ENCODE assay signal across 14 cellular contexts in the genomic region with DNA sequence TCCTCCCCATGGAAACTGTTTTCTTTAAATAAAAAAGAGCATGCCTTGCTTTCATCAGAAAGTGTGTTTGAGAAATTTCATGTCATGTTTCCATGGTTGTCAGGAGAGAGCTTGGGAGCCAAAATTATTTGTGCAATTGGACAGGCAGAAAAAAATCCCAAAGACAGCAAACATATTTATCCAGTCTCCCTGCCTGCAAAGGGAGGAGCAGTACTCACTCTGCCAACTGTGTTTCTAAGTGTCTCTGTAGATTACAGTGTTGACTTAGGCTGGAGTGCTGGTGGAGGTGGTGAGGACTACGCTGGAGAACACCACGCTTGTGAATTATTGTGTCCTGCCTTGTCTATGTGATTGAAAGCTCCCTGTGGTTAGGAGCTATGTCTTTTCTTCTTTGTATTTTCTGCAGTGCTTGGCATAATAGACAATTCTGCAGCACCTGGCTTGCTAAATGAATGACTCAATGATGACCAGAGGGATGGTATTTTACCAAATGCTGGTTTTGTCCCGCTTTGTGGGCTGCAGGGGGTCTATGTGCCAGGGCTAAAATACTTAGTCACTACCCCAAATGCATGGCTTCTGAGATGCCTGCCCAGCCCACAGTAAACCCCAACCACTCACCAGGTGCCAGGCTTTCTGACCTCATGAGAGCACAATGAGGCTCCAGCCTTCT. TPM values are rescaled to one million over a fixed set of nuclear protein-coding genes. Genes with fewer than 3 reads are reported as not detected.
DNase-seq lines count a peak whose midpoint lies in the region; ATAC-seq, FAIRE-seq and TF ChIP-seq lines count a peak whose summit lies in the region.
"Had no signal": no experiment of that assay in that cellular context is flagged by ENCODE, and none has a peak within 500 bp of the region (broad histone marks: within the 10 kb centered on the region; RNA-seq: fewer than 3 reads in every experiment).

No MANE protein-coding gene starts in this region.

- no peak for FAIRE-seq in astrocyte (lab: Jason Lieb, UNC)
- FAIRE-seq: GM12891 had no signal

- no peaks in the 10 kb centered on the region for H3K36me3 ChIP-seq in astrocyte (ENCODE audit: insufficient read depth, low read length)
- no peaks in the 10 kb centered on the region for H3K36me3 ChIP-seq in smooth muscle cell (ENCODE audit: low read depth)
- H3K36me3 ChIP-seq: ovary had no signal

- H3K9me3 ChIP-seq in astrocyte (ENCODE audit: insufficient read depth, low read depth, low read length) (no peaks in the 10 kb centered on the region), right cardiac atrium (ENCODE audit: control insufficient read depth, low read length) (no peaks in the 10 kb centered on the region), smooth muscle cell (replicated peaks; ENCODE audit: low read depth) (no peaks in the 10 kb centered on the region)
- H3K9me3 ChIP-seq: ovary had no signal

- H3K27ac ChIP-seq in astrocyte (ENCODE audit: low read depth, low read length) (no peak overlapping the region), right cardiac atrium (ENCODE audit: low read length) (no peak overlapping the region), skin epidermis (peak overlapping the region in 15 of 21 experiments; percentile 11 to 77 (median 57)), smooth muscle cell (ENCODE audit: low read depth) (no peak overlapping the region)
- H3K27ac ChIP-seq: PC-9 had no signal

- TF ChIP-seq CTCF in astrocyte (IDR thresholded peaks at IDR 0.05; ENCODE audit: insufficient read depth, low read depth, low read length) = no peak
- TF ChIP-seq CTCF in smooth muscle cell (IDR thresholded peaks at IDR 0.05; ENCODE audit: borderline replicate concordance, insufficient read depth, poor library complexity, severe bottlenecking) = no peak

- no peak overlapping the region for H3K9ac ChIP-seq in astrocyte (ENCODE audit: low read length)
- no peak overlapping the region for H3K9ac ChIP-seq in smooth muscle cell (ENCODE audit: low read depth)

- H3K4me3 Mint-ChIP-seq in astrocyte (ENCODE audit: unreplicated experiment) = no peak overlapping the region
- H3K4me3 Mint-ChIP-seq in stimulated activated naive CD8-positive, alpha-beta T cell treated with anti-CD3 and anti-CD28 coated beads, Interleukin-15, amount 100 ng/mL, for 72 hours = no peak overlapping the region
- H3K4me3 Mint-ChIP-seq: CD8-positive, alpha-beta T cell had no signal

- intact Hi-C loops in right cardiac atrium (cut with DNase I) = no loop called here

- no peaks in the 10 kb centered on the region for H4K20me1 ChIP-seq in astrocyte (ENCODE audit: insufficient read depth, low read length)
- no peaks in the 10 kb centered on the region for H4K20me1 ChIP-seq in smooth muscle cell (ENCODE audit: low read depth)

- H3K4me3 ChIP-seq in astrocyte (ENCODE audit: insufficient read depth, low read depth, low read length) = no peak overlapping the region
- no peak overlapping the region for H3K4me3 ChIP-seq in right cardiac atrium (ENCODE audit: low read length)
- H3K4me3 ChIP-seq in skin epidermis = no peak overlapping the region
- no peak overlapping the region for H3K4me3 ChIP-seq in smooth muscle cell
- H3K4me3 ChIP-seq: ovary, PC-9 had no signal

- H3K27me3 ChIP-seq in astrocyte (ENCODE audit: insufficient read depth, low read length) (no peaks in the 10 kb centered on the region), right cardiac atrium (ENCODE audit: control insufficient read depth, insufficient read depth) (no peaks in the 10 kb centered on the region), smooth muscle cell (ENCODE audit: low read depth) (no peaks in the 10 kb centered on the region)
- H3K27me3 ChIP-seq: ovary had no signal

- H3K27me3 Mint-ChIP-seq in astrocyte (ENCODE audit: low read depth, unreplicated experiment) = no peaks in the 10 kb centered on the region
- H3K27me3 Mint-ChIP-seq in stimulated activated naive CD8-positive, alpha-beta T cell treated with anti-CD3 and anti-CD28 coated beads, Interleukin-15, amount 100 ng/mL, for 72 hours = peaks cover 23% of the 10 kb centered on the region

- no peaks in the 10 kb centered on the region for H3K4me1 ChIP-seq in astrocyte (ENCODE audit: insufficient read depth, low read length)
- no peaks in the 10 kb centered on the region for H3K4me1 ChIP-seq in right cardiac atrium (ENCODE audit: control insufficient read depth, insufficient read depth, low read length)
- H3K4me1 ChIP-seq in smooth muscle cell (ENCODE audit: low read depth) = peaks cover 28% of the 10 kb centered on the region

- H3K36me3 Mint-ChIP-seq in astrocyte (ENCODE audit: low read depth, unreplicated experiment) = peaks cover 21% of the 10 kb centered on the region
- H3K36me3 Mint-ChIP-seq: CD8-positive, alpha-beta T cell had no signal

- H3K9me3 Mint-ChIP-seq in astrocyte (ENCODE audit: unreplicated experiment) = no peaks in the 10 kb centered on the region
- H3K9me3 Mint-ChIP-seq in stimulated activated naive CD8-positive, alpha-beta T cell treated with anti-CD3 and anti-CD28 coated beads, Interleukin-15, amount 100 ng/mL, for 72 hours = no peaks in the 10 kb centered on the region
- H3K9me3 Mint-ChIP-seq: activated T-helper 2 cell treated with anti-CD3 and anti-CD28 coated beads, Interferon-gamma antibody, Interleukin-2, Interleukin-4, amounts not matched to agents 10 μg/mL and 5 μg/mL and 100 μg/mL, durations not matched to agents 14 hours and 24 hours and 36 hours; CD8-positive, alpha-beta T cell had no signal

- WGBS in right cardiac atrium = 57% methylated on average over 3 of the region's 3 CpGs
- 92% methylated on average over 3 of the region's 3 CpGs for WGBS in smooth muscle cell (ENCODE audit: low lambda C conversion rate)

- H3K79me2 ChIP-seq in astrocyte (ENCODE audit: insufficient read depth, low read length) (no peaks in the 10 kb centered on the region), smooth muscle cell (ENCODE audit: low read depth) (no peaks in the 10 kb centered on the region)

- H3F3A ChIP-seq in smooth muscle cell (ENCODE audit: low read depth) = no peaks in the 10 kb centered on the region

- peak overlapping the region; percentile 19 for H3K27ac Mint-ChIP-seq in astrocyte (ENCODE audit: unreplicated experiment)
- no peak overlapping the region for H3K27ac Mint-ChIP-seq in stimulated activated naive CD8-positive, alpha-beta T cell treated with anti-CD3 and anti-CD28 coated beads, Interleukin-15, amount 100 ng/mL, for 72 hours
- H3K27ac Mint-ChIP-seq: activated T-helper 2 cell treated with anti-CD3 and anti-CD28 coated beads, Interferon-gamma antibody, Interleukin-2, Interleukin-4, amounts not matched to agents 10 μg/mL and 5 μg/mL and 100 μg/mL, durations not matched to agents 14 hours and 24 hours and 36 hours; CD8-positive, alpha-beta T cell had no signal

- ATAC-seq in right cardiac atrium (peak; percentile 94 to 97), GM21825 (IDR thresholded peaks at IDR 0.05; ENCODE audit: unreplicated experiment) (no peak)
- no peak for ATAC-seq in stimulated activated naive CD8-positive, alpha-beta T cell treated with anti-CD3 and anti-CD28 coated beads, Interleukin-15, amount 100 ng/mL, for 72 hours
- ATAC-seq: CD8-positive, alpha-beta T cell had no signal

- no peak overlapping the region for H2AFZ ChIP-seq in astrocyte (ENCODE audit: low read depth, low read length)
- no peak overlapping the region for H2AFZ ChIP-seq in smooth muscle cell (ENCODE audit: low read depth)
- H2AFZ ChIP-seq: PC-9 had no signal

- peak; percentile 87 for DNase-seq in LHCN-M2 (ENCODE audit: low read depth)
- DNase-seq in astrocyte (ENCODE audit: low read depth) = peak; percentile 44
- DNase-seq in right cardiac atrium = peak in 1 of 3 donors; percentile 75
- no peak for DNase-seq in smooth muscle cell (lab: John Stamatoyannopoulos, UW; ENCODE audit: unreplicated experiment)
- DNase-seq in SIG-M5 treated with dmso at 0.1 percent for 504 hours (lab: John Stamatoyannopoulos, UW; ENCODE audit: unreplicated experiment) = no peak
- DNase-seq in stimulated activated naive CD8-positive, alpha-beta T cell treated with anti-CD3 and anti-CD28 coated beads, Interleukin-15, amount 100 ng/mL, for 72 hours = no peak
- DNase-seq: CD8-positive, alpha-beta T cell; PC-9 had no signal

- H3K4me2 ChIP-seq in astrocyte (ENCODE audit: low read length) (no peak overlapping the region), smooth muscle cell (no peak overlapping the region)
- H3K4me2 ChIP-seq: PC-9 had no signal

- peaks cover 3% of the 10 kb centered on the region for H3K4me1 Mint-ChIP-seq in astrocyte (ENCODE audit: low read depth, unreplicated experiment)
- H3K4me1 Mint-ChIP-seq in stimulated activated naive CD8-positive, alpha-beta T cell treated with anti-CD3 and anti-CD28 coated beads, Interleukin-15, amount 100 ng/mL, for 72 hours = no peaks in the 10 kb centered on the region

RNA-seq across cellular contexts. Expression of gene BOC, which starts 50.8 kb away (rescaled TPM):
- total RNA-seq in LHCN-M2 (2014; rRNA removed) (2.4 and 3.7 TPM in 2 replicates), astrocyte (20.2 TPM in 2 replicates), right cardiac atrium (10 to 100 TPM; 12.9 to 45.3 (median 15.4) TPM), smooth muscle cell (16.7 and 19.5 TPM in 2 replicates)
- polyA plus RNA-seq in LHCN-M2 (2012) = 1.9 TPM
- polyA plus RNA-seq in right cardiac atrium (5.2 TPM), smooth muscle cell (31.2 and 31.4 TPM in 2 replicates)
- total RNA-seq: CD8-positive, alpha-beta T cell; dermis microvascular lymphatic vessel endothelial cell had no signal

Comparison
In these comparisons a context has a peak if more than half of its experiments do, and no peak if none do; other contexts are left out.
1. DNase-seq: peak in LHCN-M2 (single experiment) and astrocyte (single experiment); none in smooth muscle cell (single experiment), SIG-M5 treated with dmso at 0.1 percent for 504 hours (single experiment) and stimulated activated naive CD8-positive, alpha-beta T cell treated with anti-CD3 and anti-CD28 coated beads, Interleukin-15, amount 100 ng/mL, for 72 hours (0 of 2).
2. H3K27ac ChIP-seq: peak in skin epidermis (15 of 21); none in astrocyte (single experiment), right cardiac atrium (single experiment) and smooth muscle cell (single experiment).
3. ATAC-seq: peak in right cardiac atrium (2 of 2); none in GM21825 (single experiment) and stimulated activated naive CD8-positive, alpha-beta T cell treated with anti-CD3 and anti-CD28 coated beads, Interleukin-15, amount 100 ng/mL, for 72 hours (single experiment).